Comparison of ENCODE assay signal across 8 cellular contexts in the genomic region with DNA sequence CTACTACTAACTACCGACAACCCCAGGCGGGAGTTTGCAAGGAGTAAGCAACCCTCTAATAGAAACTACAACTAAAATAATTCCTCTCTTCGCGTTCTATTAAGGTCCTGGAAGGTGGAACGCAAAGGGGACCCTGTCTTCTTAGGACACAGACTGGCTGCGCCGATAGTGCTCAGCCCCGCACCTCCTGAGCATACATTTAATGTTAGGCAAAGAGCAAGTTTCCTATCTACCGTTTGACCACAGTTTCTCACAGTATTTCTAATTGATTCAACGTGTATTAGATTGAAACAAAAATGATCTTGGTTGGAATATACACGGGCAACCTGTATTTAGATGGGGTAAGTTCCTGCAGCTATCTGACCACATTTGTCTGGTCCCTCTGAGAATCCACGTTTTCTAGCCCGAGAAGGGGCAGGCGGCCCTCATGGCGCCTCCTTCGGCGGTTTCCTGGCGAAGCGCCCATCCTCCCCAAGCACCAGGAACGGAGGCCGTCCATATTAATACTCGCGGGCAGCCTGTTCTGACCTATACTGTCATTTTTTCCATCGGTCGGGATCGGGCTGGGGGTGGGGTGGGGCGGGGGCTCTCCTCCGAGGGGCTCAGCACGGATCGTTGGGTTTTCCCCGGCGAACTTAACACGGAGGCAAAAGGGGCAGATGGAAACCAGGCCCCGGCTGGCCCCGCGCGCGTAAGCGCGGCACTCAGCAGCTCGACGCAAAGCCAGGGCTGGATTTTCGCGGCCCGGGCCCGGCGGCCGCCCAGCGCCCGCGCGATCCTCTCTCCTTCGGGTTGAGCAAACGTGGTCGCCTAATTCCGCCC.
DNase-seq lines count a peak whose midpoint lies in the region; ATAC-seq, FAIRE-seq and TF ChIP-seq lines count a peak whose summit lies in the region.

No MANE protein-coding gene starts in this region.

- RAD21 ChIA-PET in GM12878 (lab: Charles Lee; ENCODE audit: unreplicated experiment), result no interaction called here

- TSS peak; percentile 64 for BruUV-seq in GM12878 (replicated peaks; lab: Mats Ljungman, UMichigan)

- POLR2A ChIA-PET in GM12878 (lab: Charles Lee), result no interaction called here

- in situ Hi-C loops in GM12878 (cut with MboI), result no loop called here

- intact Hi-C loops in GM12878 (cut with micrococcal nuclease; ENCODE audit: unreplicated experiment), result loop anchor here (1.0 to 10.0 kb wide), 6 partner anchors 32 to 320 kb away; no protein-coding TSS in a partner anchor

- peak overlapping the region; percentile 98 for H3K9ac ChIP-seq in DND-41 (ENCODE audit: low read depth, low read length)
- peak overlapping the region; percentile 95 for H3K9ac ChIP-seq in GM12878 (ENCODE audit: control insufficient read depth, insufficient read depth, low read length)

- WGBS in GM12878 (ENCODE audit: insufficient coverage, insufficient replicate concordance, low lambda C conversion rate, missing lambda C conversion rate), result 26% methylated on average over 56 of the region's 56 CpGs

- no peak for TF ChIP-seq POLR2A in GM12878 (IDR thresholded peaks at IDR 0.05; ENCODE audit: low read depth, low read length)

- H3K9me3 ChIP-seq in DND-41 (ENCODE audit: insufficient read depth, low read length, severe bottlenecking), result no peaks in the 10 kb centered on the region
- H3K9me3 ChIP-seq in GM12878 (replicated peaks; ENCODE audit: control insufficient read depth, insufficient read depth, low read length), result no peaks in the 10 kb centered on the region; the same call in 2 of the 3 replicates

- H2AFZ ChIP-seq in DND-41 (ENCODE audit: low read depth, low read length) (peak overlapping the region; percentile 66), GM12878 (ENCODE audit: control insufficient read depth, low read depth, low read length) (peak overlapping the region; percentile 7; the same call in 1 of the 2 replicates)

- H3K27ac ChIP-seq in DND-41 (ENCODE audit: low read length) (peak overlapping the region; percentile 99), GM12878 (ENCODE audit: control insufficient read depth, insufficient read depth) (peak overlapping the region; percentile 96)

- no peak for TF ChIP-seq RAD21 in GM12878 (IDR thresholded peaks at IDR 0.05; ENCODE audit: insufficient read depth, low read depth, low read length)

- H3K79me2 ChIP-seq in DND-41 (ENCODE audit: insufficient read depth, low read length) (peaks cover 19% of the 10 kb centered on the region), GM12878 (ENCODE audit: control insufficient read depth, insufficient read depth, low read length) (peaks cover 23% of the 10 kb centered on the region)

- DNase-seq in DND-41, result peak; percentile 60
- peak; percentile 59 for DNase-seq in RKO (ENCODE audit: low spot score)
- DNase-seq in GM12878 (ENCODE audit: low read depth, low spot score), result no peak
- peak; percentile 87 for DNase-seq in islet precursor cell
- DNase-seq in stimulated activated CD4-positive, alpha-beta T cell treated with anti-CD3 and anti-CD28 coated beads, Interleukin-2, amount 100 ng/mL, for 24 hours, result peak; percentile 58 to 61

- TF ChIP-seq CTCF in DND-41 (IDR thresholded peaks at IDR 0.05; ENCODE audit: borderline replicate concordance, extremely low read depth, low read length, poor library complexity, severe bottlenecking), result no peak
- TF ChIP-seq CTCF in GM12878 (IDR thresholded peaks at IDR 0.05 in 2 of 3, conservative IDR thresholded peaks at IDR 0.05 in 1 of 3; ENCODE audit: control insufficient read depth in 2 of 3, extremely low read depth in 1 of 3, insufficient read depth in 1 of 3, low read depth in 3 of 3, low read length in 3 of 3), result no peak

- FAIRE-seq in GM12878 (lab: Jason Lieb, UNC), result no peak

- H3K4me1 ChIP-seq in DND-41 (ENCODE audit: insufficient read depth, low read length), result peaks cover 64% of the 10 kb centered on the region
- 0 out of 2 replicates have a peak, but pooled peaks cover 9% of the 10 kb centered on the region for H3K4me1 ChIP-seq in GM12878 (ENCODE audit: control insufficient read depth, insufficient read depth, low read length)

- H4K20me1 ChIP-seq in DND-41 (ENCODE audit: insufficient read depth, low read length), result no peaks in the 10 kb centered on the region
- H4K20me1 ChIP-seq in GM12878 (ENCODE audit: control insufficient read depth, insufficient read depth), result no peaks in the 10 kb centered on the region

- no peaks in the 10 kb centered on the region for H3K36me3 ChIP-seq in DND-41 (ENCODE audit: insufficient read depth, low read length)
- no peaks in the 10 kb centered on the region for H3K36me3 ChIP-seq in GM12878 (ENCODE audit: control insufficient read depth in 2 of 2, insufficient read depth in 2 of 2, low read length in 1 of 2)

- no peak for TF ChIP-seq EP300 in GM12878 (IDR thresholded peaks at IDR 0.05; ENCODE audit: borderline replicate concordance in 1 of 2, control insufficient read depth in 1 of 2, low read depth in 2 of 2, low read length in 2 of 2)

- SMC1A ChIA-PET in GM12878 (lab: Charles Lee; ENCODE audit: uncharacterized antibody, unreplicated experiment), result no interaction called here

- peak overlapping the region; percentile 15 to 63; a peak in 3 of 4 replicates for H3K4me3 ChIP-seq in DND-41 (ENCODE audit: low read depth in 1 of 2, low read length in 2 of 2)
- H3K4me3 ChIP-seq in GM12878, result peak overlapping the region; percentile 61

- H3K4me2 ChIP-seq in DND-41 (ENCODE audit: insufficient read depth, low read length) (peak overlapping the region; percentile 69), GM12878 (ENCODE audit: control insufficient read depth, insufficient read depth) (peak overlapping the region; percentile 79)

- ATAC-seq in DND-41 (ENCODE audit: insufficient read depth, low read depth) (peak; percentile 6), HG02759 (IDR thresholded peaks at IDR 0.05; ENCODE audit: unreplicated experiment) (peak; percentile 9), GM12878 (peak; percentile 35), HG02970 (IDR thresholded peaks at IDR 0.05; ENCODE audit: low FRiP score, unreplicated experiment) (no peak), GM19397 (IDR thresholded peaks at IDR 0.05; ENCODE audit: unreplicated experiment) (no peak)

- CTCF ChIA-PET in GM12878 (lab: Yijun Ruan, JAX), result no interaction called here

- H3K27me3 ChIP-seq in DND-41 (ENCODE audit: insufficient read depth, low read length, poor library complexity), result peaks cover 13% of the 10 kb centered on the region
- H3K27me3 ChIP-seq in GM12878 (replicated peaks in 1 of 2; ENCODE audit: control insufficient read depth in 2 of 2, insufficient read depth in 2 of 2, low read length in 1 of 2), result no peaks in the 10 kb centered on the region

TF ChIP-seq in GM12878, 131 proteins besides CTCF, POLR2A, EP300 and RAD21:
- TF ChIP-seq, protein P1, sequence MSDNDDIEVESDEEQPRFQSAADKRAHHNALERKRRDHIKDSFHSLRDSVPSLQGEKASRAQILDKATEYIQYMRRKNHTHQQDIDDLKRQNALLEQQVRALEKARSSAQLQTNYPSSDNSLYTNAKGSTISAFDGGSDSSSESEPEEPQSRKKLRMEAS (IDR thresholded peaks at IDR 0.05; ENCODE audit: low read depth, low read length), result 0 out of 2 replicates have a peak, but pooled peaks have one; percentile 18
- TF ChIP-seq PML (IDR thresholded peaks at IDR 0.05; ENCODE audit: low read length) (0 out of 2 replicates have a peak, but pooled peaks have one; percentile 33), FOXM1 (IDR thresholded peaks at IDR 0.05; ENCODE audit: low read depth, low read length) (0 out of 2 replicates have a peak, but pooled peaks have one; percentile 22), SUZ12 (IDR thresholded peaks at IDR 0.05; ENCODE audit: unreplicated experiment) (no peak), ZNF24 (IDR thresholded peaks at IDR 0.05) (no peak), SP1 (IDR thresholded peaks at IDR 0.05; ENCODE audit: low read depth, low read length) (peak; percentile 28), RUNX3 (IDR thresholded peaks at IDR 0.05; ENCODE audit: low read length) (peak; percentile 23; the same call in 1 of the 2 replicates), POLR2AphosphoS5 (IDR thresholded peaks at IDR 0.05; ENCODE audit: low read length) (peak; percentile 41), RB1 (IDR thresholded peaks at IDR 0.05; ENCODE audit: borderline replicate concordance) (no peak), POLR2AphosphoS2 (IDR thresholded peaks at IDR 0.05; ENCODE audit: low read depth, low read length) (no peak), TCF3 (IDR thresholded peaks at IDR 0.05; ENCODE audit: borderline replicate concordance, insufficient read depth, low read depth, low read length) (no peak), YY1 (IDR thresholded peaks at IDR 0.05; ENCODE audit: low read depth, low read length) (peak; percentile 56; the same call in 1 of the 2 replicates)

Comparison
In these comparisons a context has a peak if more than half of its experiments do, and no peak if none do; other contexts are left out.
1. ATAC-seq: peak in DND-41 (single experiment), HG02759 (single experiment) and GM12878 (single experiment); none in HG02970 (single experiment) and GM19397 (single experiment).